ENCODE assay signal across 9 cellular contexts in genomic region chr9:125255781-125256391, GRCh38. TPM values are rescaled to one million over a fixed set of nuclear protein-coding genes. Genes with fewer than 3 reads are reported as not detected.
DNase-seq lines count a peak whose midpoint lies in the region; ATAC-seq, FAIRE-seq and TF ChIP-seq lines count a peak whose summit lies in the region.
"Had no signal": no experiment of that assay in that cellular context is flagged by ENCODE, and none has a peak within 500 bp of the region (broad histone marks: within the 10 kb centered on the region; RNA-seq: fewer than 3 reads in every experiment).

No MANE protein-coding gene starts in this region.

- H2AFZ ChIP-seq in osteoblast (ENCODE audit: low read length), result no peak overlapping the region

- no peak overlapping the region for H3K4me3 Mint-ChIP-seq in activated CD4-positive, alpha-beta T cell treated with anti-CD3 and anti-CD28 coated beads for 36 hours
- no peak overlapping the region for H3K4me3 Mint-ChIP-seq in natural killer cell

- H3K79me2 ChIP-seq in osteoblast (ENCODE audit: insufficient read depth, low read length), result no peaks in the 10 kb centered on the region

- no peaks in the 10 kb centered on the region for H3K27me3 Mint-ChIP-seq in activated CD4-positive, alpha-beta T cell treated with anti-CD3 and anti-CD28 coated beads for 36 hours
- H3K27me3 Mint-ChIP-seq in natural killer cell (ENCODE audit: low read depth in 2 of 2), result no peaks in the 10 kb centered on the region

- intact Hi-C loops in activated CD4-positive, alpha-beta T cell treated with anti-CD3 and anti-CD28 coated beads for 36 hours (cut with DNase I, micrococcal nuclease), result loop anchor here (1.0 to 5.0 kb wide), 2 partner anchors 116 to 118 kb away; no protein-coding TSS in a partner anchor
- intact Hi-C loops in body of pancreas (cut with DNase I) (no loop called here), natural killer cell (cut with micrococcal nuclease) (no loop called here)

- no peaks in the 10 kb centered on the region for H3K9me3 ChIP-seq in body of pancreas
- no peaks in the 10 kb centered on the region for H3K9me3 ChIP-seq in osteoblast (ENCODE audit: low read depth, low read length)

- 0 to 16% methylated on average over 2 of the region's 2 CpGs for WGBS in body of pancreas, 2 donors

- CTCF ChIA-PET in activated CD4-positive, alpha-beta T cell treated with anti-CD3 and anti-CD28 coated beads for 36 hours (lab: Charles Lee), result interaction anchor here (0.6 to 1.3 kb wide), 9 partner anchors 9 to 378 kb away, joined by 3 to 4 read pairs (median 3); partner anchors contain the start of gene HSPA5

- H3K27me3 ChIP-seq in body of pancreas (no peaks in the 10 kb centered on the region), osteoblast (ENCODE audit: insufficient read depth, low read length) (no peaks in the 10 kb centered on the region)

- ATAC-seq in activated CD4-positive, alpha-beta T cell treated with anti-CD3 and anti-CD28 coated beads for 36 hours, result peak; percentile 39
- ATAC-seq in body of pancreas, result no peak
- ATAC-seq in natural killer cell, result no peak

- peaks cover 10% of the 10 kb centered on the region for H3K4me1 ChIP-seq in body of pancreas
- no peaks in the 10 kb centered on the region for H3K4me1 ChIP-seq in osteoblast (ENCODE audit: insufficient read depth, low read length)

- no peak overlapping the region for H3K27ac ChIP-seq in body of pancreas
- H3K27ac ChIP-seq in osteoblast (ENCODE audit: low read depth, low read length), result no peak overlapping the region

- no peaks in the 10 kb centered on the region for H3K9me3 Mint-ChIP-seq in activated CD4-positive, alpha-beta T cell treated with anti-CD3 and anti-CD28 coated beads for 36 hours (ENCODE audit: low read depth)
- H3K9me3 Mint-ChIP-seq in natural killer cell, result no peaks in the 10 kb centered on the region

- no peak overlapping the region for H3K27ac Mint-ChIP-seq in activated CD4-positive, alpha-beta T cell treated with anti-CD3 and anti-CD28 coated beads for 36 hours
- H3K27ac Mint-ChIP-seq in natural killer cell, result no peak overlapping the region

- H3K4me2 ChIP-seq in osteoblast (ENCODE audit: insufficient read depth, low read length), result no peak overlapping the region
- H3K4me2 ChIP-seq: smooth muscle cell had no signal

- no peak overlapping the region for H3K4me3 ChIP-seq in body of pancreas
- H3K4me3 ChIP-seq in osteoblast (ENCODE audit: insufficient read depth, low read length), result no peak overlapping the region
- H3K4me3 ChIP-seq: smooth muscle cell had no signal

- no peaks in the 10 kb centered on the region for H4K20me1 ChIP-seq in osteoblast (ENCODE audit: insufficient read depth, low read length)

- no peak for FAIRE-seq in GM12891 (lab: Jason Lieb, UNC)

- peaks cover 6% of the 10 kb centered on the region for H3K4me1 Mint-ChIP-seq in activated CD4-positive, alpha-beta T cell treated with anti-CD3 and anti-CD28 coated beads for 36 hours
- H3K4me1 Mint-ChIP-seq in natural killer cell, result peaks cover 3 to 7% of the 10 kb centered on the region in 2 donors

- POLR2A ChIA-PET in activated CD4-positive, alpha-beta T cell treated with anti-CD3 and anti-CD28 coated beads for 36 hours (lab: Charles Lee), result interaction anchor here (1.1 kb wide), 1 partner anchor 14 kb away, joined by 4 read pairs; no protein-coding TSS in a partner anchor

- no peak for TF ChIP-seq POLR2A in body of pancreas (IDR thresholded peaks at IDR 0.05)
- no peak for TF ChIP-seq POLR2A in GM12891 (IDR thresholded peaks at IDR 0.05; ENCODE audit: low read depth, low read length)

- TF ChIP-seq CTCF in body of pancreas (IDR thresholded peaks at IDR 0.05) (peak in 4 of 7 experiments; percentile 33 to 50 (median 40)), osteoblast (IDR thresholded peaks at IDR 0.05; ENCODE audit: extremely low read depth, low read depth, low read length) (peak; percentile 32), natural killer cell (IDR thresholded peaks at IDR 0.05) (no peak)

- H3K36me3 ChIP-seq in body of pancreas (replicated peaks in 1 of 2; ENCODE audit: insufficient read depth in 1 of 2, low read depth in 2 of 2), result no peaks in the 10 kb centered on the region
- no peaks in the 10 kb centered on the region for H3K36me3 ChIP-seq in osteoblast (ENCODE audit: insufficient read depth, low read length)

- H3K36me3 Mint-ChIP-seq in activated CD4-positive, alpha-beta T cell treated with anti-CD3 and anti-CD28 coated beads for 36 hours (ENCODE audit: low read depth), result no peaks in the 10 kb centered on the region
- H3K36me3 Mint-ChIP-seq in natural killer cell, result no peaks in the 10 kb centered on the region

- no peak for DNase-seq in activated CD4-positive, alpha-beta T cell treated with anti-CD3 and anti-CD28 coated beads for 36 hours
- no peak for DNase-seq in activated CD4-positive, alpha-beta T cell treated with anti-CD3 and anti-CD28 coated beads, Interleukin-2, amount 50 U/mL, for 1 hour
- DNase-seq in NAMALWA (ENCODE audit: low spot score) (peak; percentile 32), body of pancreas (peak in 2 of 4 donors; percentile 16 to 34), osteoblast (ENCODE audit: insufficient read length, low spot score, missing footprints) (no peak), natural killer cell (no peak), GM12891 (ENCODE audit: insufficient read length, low spot score) (no peak)
- no peak for DNase-seq in stimulated activated CD4-positive, alpha-beta T cell treated with anti-CD3 and anti-CD28 coated beads, Interleukin-12 subunit alpha, Interleukin-12 subunit beta, amount 100 ng/mL, for 4 hours

TF ChIP-seq in GM12891, 5 proteins besides CTCF, POLR2A, EP300 and RAD21:
- no peak for TF ChIP-seq POU2F2 (IDR thresholded peaks at IDR 0.05; ENCODE audit: low read depth, low read length)
- TF ChIP-seq SPI1 (IDR thresholded peaks at IDR 0.05; ENCODE audit: low read depth, low read length), result no peak
- TF ChIP-seq PAX5 (IDR thresholded peaks at IDR 0.05; ENCODE audit: insufficient read depth, low read length, severe bottlenecking), result no peak
- no peak for TF ChIP-seq POLR2AphosphoS5 (IDR thresholded peaks at IDR 0.05; ENCODE audit: low read depth, low read length)
- TF ChIP-seq TAF1 (IDR thresholded peaks at IDR 0.05; ENCODE audit: low read depth, low read length), result no peak

RNA-seq across cellular contexts. Expression of gene GAPVD1, which starts 5.7 kb away (rescaled TPM):
- 10 to 100 TPM; 41.6 to 47.7 TPM for total RNA-seq in activated CD4-positive, alpha-beta T cell treated with anti-CD3 and anti-CD28 coated beads for 36 hours
- total RNA-seq in body of pancreas (10 to 100 TPM; 25.7 to 48.8 TPM), osteoblast (74.0 and 80.3 TPM in 2 replicates), natural killer cell (10 to 100 TPM; 66.1 to 83.2 (median 68.8) TPM)
- polyA plus RNA-seq in GM12891 (2012; ENCODE audit: low read depth, missing spikeins), result 8.0 TPM

RNA-seq across cellular contexts. Expression of gene HSPA5, which starts 14.7 kb away (rescaled TPM):
- total RNA-seq in activated CD4-positive, alpha-beta T cell treated with anti-CD3 and anti-CD28 coated beads for 36 hours, result 100 to 1,000 TPM; 179 to 188 TPM
- 100 to 1,000 TPM in 1 of 2 donors, 10 to 100 TPM in 1; 78.6 to 170 TPM for total RNA-seq in body of pancreas
- total RNA-seq in osteoblast, result 101 and 121 TPM in 2 replicates
- total RNA-seq in natural killer cell, result 100 to 1,000 TPM; 222 to 281 (median 275) TPM
- polyA plus RNA-seq in GM12891 (2012; ENCODE audit: low read depth, missing spikeins), result 150 TPM

RNA-seq across cellular contexts. Expression of gene RABEPK, which starts 55.5 kb away (rescaled TPM):
- 10 to 100 TPM; 29.1 to 33.1 TPM for total RNA-seq in activated CD4-positive, alpha-beta T cell treated with anti-CD3 and anti-CD28 coated beads for 36 hours
- 1 to 10 TPM; 4.3 to 6.7 TPM for total RNA-seq in body of pancreas
- 28.6 and 30.6 TPM in 2 replicates for total RNA-seq in osteoblast
- total RNA-seq in natural killer cell, result 10 to 100 TPM; 10.6 to 13.1 (median 11.8) TPM
- 29.1 TPM for polyA plus RNA-seq in GM12891 (2012; ENCODE audit: low read depth, missing spikeins)

Comparison
In these comparisons a context has a peak if more than half of its experiments do, and no peak if none do; other contexts are left out.
1. intact Hi-C loops: an anchor here in activated CD4-positive, alpha-beta T cell treated with anti-CD3 and anti-CD28 coated beads for 36 hours (1.0 to 5.0 kb wide); none called in body of pancreas and natural killer cell.